ENCODE assay signal across 27 cellular contexts in genomic region chr3:168802761-168803160, GRCh38.
DNase-seq lines count a peak whose midpoint lies in the region; ATAC-seq, FAIRE-seq and TF ChIP-seq lines count a peak whose summit lies in the region.
"Had no signal": no experiment of that assay in that cellular context is flagged by ENCODE, and none has a peak within 500 bp of the region (broad histone marks: within the 10 kb centered on the region; RNA-seq: fewer than 3 reads in every experiment).

No MANE protein-coding gene starts in this region.

- peak overlapping the region; percentile 3 for H3K4me3 Mint-ChIP-seq in neural progenitor cell
- H3K4me3 Mint-ChIP-seq: CD4-positive, alpha-beta T cell had no signal

- ATAC-seq in IMR-90 (ENCODE audit: low read depth) = no peak
- ATAC-seq: HCT116, HepG2 had no signal

- H3K18ac ChIP-seq in IMR-90 (ENCODE audit: low read depth, low read length) = peak overlapping the region; percentile 86; the same call in 1 of the 2 replicates

- no peaks in the 10 kb centered on the region for H3K36me3 Mint-ChIP-seq in neural progenitor cell

- H3K4me2 ChIP-seq in GM23248 (ENCODE audit: unreplicated experiment) (peak overlapping the region; percentile 38), IMR-90 (ENCODE audit: low read depth, low read length) (no peak overlapping the region), neural progenitor cell (no peak overlapping the region)
- H3K4me2 ChIP-seq: BLaER1, SK-N-SH had no signal

- H3K4me1 ChIP-seq in GM23248 (ENCODE audit: insufficient read depth) (peaks cover 34% of the 10 kb centered on the region), IMR-90 (ENCODE audit: control insufficient read depth, insufficient read depth, low read length) (peaks cover 13% of the 10 kb centered on the region), neural progenitor cell (peaks cover 13% of the 10 kb centered on the region)
- H3K4me1 ChIP-seq: BLaER1 had no signal

- POLR2A ChIA-PET in IMR-90 (lab: Charles Lee; ENCODE audit: unreplicated experiment) = no interaction called here

- CTCF ChIA-PET in IMR-90 (lab: Yijun Ruan, JAX) = interaction anchor here (0.8 kb wide), 1 partner anchor 62 kb away, joined by 3 read pairs; no protein-coding TSS in a partner anchor

- no peaks in the 10 kb centered on the region for H3K9me3 ChIP-seq in GM23248 (ENCODE audit: low read depth)
- H3K9me3 ChIP-seq in IMR-90 (ENCODE audit: control insufficient read depth, insufficient read depth, low read length) = no peaks in the 10 kb centered on the region
- H3K9me3 ChIP-seq in neural progenitor cell (ENCODE audit: low read depth) = no peaks in the 10 kb centered on the region
- H3K9me3 ChIP-seq: BLaER1, SK-N-SH had no signal

- BruUV-seq in IMR-90 (replicated peaks; lab: Mats Ljungman, UMichigan) = no TSS peak

- H2BK5ac ChIP-seq in IMR-90 (ENCODE audit: low read depth, low read length, poor library complexity, severe bottlenecking) = peak overlapping the region; percentile 68

- peak overlapping the region; percentile 76; the same call in 2 of the 3 replicates for H2BK15ac ChIP-seq in IMR-90 (ENCODE audit: low read depth, low read length)

- peak overlapping the region; percentile 95; the same call in 1 of the 2 replicates for H2AK5ac ChIP-seq in IMR-90 (ENCODE audit: low read depth, low read length)

- no peak overlapping the region for H3K4me3 ChIP-seq in GM23248
- H3K4me3 ChIP-seq in IMR-90 (ENCODE audit: insufficient read depth, low read depth, low read length) = no peak overlapping the region
- no peak overlapping the region for H3K4me3 ChIP-seq in brain microvascular endothelial cell (ENCODE audit: low read depth, low read length)
- H3K4me3 ChIP-seq in neural progenitor cell = no peak overlapping the region
- H3K4me3 ChIP-seq: BLaER1 had no signal

- H3K27me3 ChIP-seq in GM23248 (replicated peaks; ENCODE audit: insufficient read depth) = no peaks in the 10 kb centered on the region
- H3K27me3 ChIP-seq in IMR-90 (ENCODE audit: control insufficient read depth, insufficient read depth, low read length) = no peaks in the 10 kb centered on the region
- no peaks in the 10 kb centered on the region for H3K27me3 ChIP-seq in brain microvascular endothelial cell (replicated peaks)
- no peaks in the 10 kb centered on the region for H3K27me3 ChIP-seq in neural progenitor cell
- H3K27me3 ChIP-seq: BLaER1 had no signal

- peak overlapping the region; percentile 44 for H3K27ac ChIP-seq in GM23248
- H3K27ac ChIP-seq in IMR-90 (ENCODE audit: insufficient read depth, low read length) = no peak overlapping the region
- H3K27ac ChIP-seq in brain microvascular endothelial cell = peak overlapping the region; percentile 25
- H3K27ac ChIP-seq in neural progenitor cell = no peak overlapping the region
- H3K27ac ChIP-seq: BLaER1, HL-60, RWPE1 had no signal

- peak overlapping the region; percentile 84 for H3K4ac ChIP-seq in IMR-90 (ENCODE audit: low read depth, low read length)

- no peak overlapping the region for H3K9ac ChIP-seq in GM23248
- no peak overlapping the region for H3K9ac ChIP-seq in IMR-90 (ENCODE audit: low read depth, low read length)
- no peak overlapping the region for H3K9ac ChIP-seq in neural progenitor cell
- H3K9ac ChIP-seq: BLaER1, SK-N-SH had no signal

- H2BK120ac ChIP-seq in IMR-90 (ENCODE audit: low read depth, low read length) = peak overlapping the region; percentile 95

- dilution Hi-C loops in IMR-90 (cut with HindIII; ENCODE audit: low sequenced_read_pairs, unreplicated experiment) = no loop called here

- H2AK9ac ChIP-seq in IMR-90 (replicated peaks; ENCODE audit: low read depth, low read length, poor library complexity) = no peak overlapping the region

- peak overlapping the region; percentile 77; the same call in 1 of the 2 replicates for H4K91ac ChIP-seq in IMR-90 (ENCODE audit: insufficient read depth, low read depth, low read length)

- no peak for FAIRE-seq in D721Med (lab: Jason Lieb, UNC)
- FAIRE-seq: GM18507, HepG2 had no signal

- peak overlapping the region; percentile 48 for H3K27ac Mint-ChIP-seq in neural progenitor cell
- H3K27ac Mint-ChIP-seq: CD4-positive, alpha-beta T cell had no signal

- H3K9me3 Mint-ChIP-seq in neural progenitor cell = no peaks in the 10 kb centered on the region
- H3K9me3 Mint-ChIP-seq: CD4-positive, alpha-beta T cell had no signal

- H3K36me3 ChIP-seq in GM23248 (ENCODE audit: low read depth) (no peaks in the 10 kb centered on the region), IMR-90 (ENCODE audit: control insufficient read depth, insufficient read depth, low read length) (no peaks in the 10 kb centered on the region), brain microvascular endothelial cell (replicated peaks) (no peaks in the 10 kb centered on the region), neural progenitor cell (no peaks in the 10 kb centered on the region)
- H3K36me3 ChIP-seq: BLaER1 had no signal

- 0 out of 2 replicates have a peak overlapping the region, but pooled peaks have one; percentile 33 for H2AFZ ChIP-seq in GM23248
- H2AFZ ChIP-seq in IMR-90 (replicated peaks; ENCODE audit: low read length, poor library complexity) = no peak overlapping the region
- H2AFZ ChIP-seq in neural progenitor cell (replicated peaks) = no peak overlapping the region

- intact Hi-C loops in IMR-90 (cut with micrococcal nuclease) = no loop called here

- peaks cover 18% of the 10 kb centered on the region; the same call in 1 of the 2 replicates for H3F3A ChIP-seq in GM23248 (ENCODE audit: insufficient read depth)
- peaks cover 6% of the 10 kb centered on the region for H3F3A ChIP-seq in neural progenitor cell (ENCODE audit: low read depth)

- peaks cover 51% of the 10 kb centered on the region for H3K4me1 Mint-ChIP-seq in neural progenitor cell

- H4K5ac ChIP-seq in IMR-90 (ENCODE audit: low read depth, low read length) = peak overlapping the region; percentile 77; the same call in 1 of the 2 replicates

- H3K79me1 ChIP-seq in IMR-90 (ENCODE audit: low read depth in 1 of 2, low read length in 2 of 2) = no peaks in the 10 kb centered on the region

- no peak for TF ChIP-seq POLR2A in IMR-90 (IDR thresholded peaks at IDR 0.05; ENCODE audit: low read depth, low read length)

- peaks cover 8% of the 10 kb centered on the region for H3K9me1 ChIP-seq in IMR-90 (ENCODE audit: insufficient read depth, low read length)

- no peak for TF ChIP-seq RAD21 in IMR-90 (IDR thresholded peaks at IDR 0.05; ENCODE audit: low read length)

- H4K20me1 ChIP-seq in GM23248 (ENCODE audit: insufficient read depth) (no peaks in the 10 kb centered on the region), IMR-90 (ENCODE audit: insufficient read depth, low read length) (no peaks in the 10 kb centered on the region), neural progenitor cell (ENCODE audit: low read depth) (no peaks in the 10 kb centered on the region)
- H4K20me1 ChIP-seq: BLaER1 had no signal

- H3K79me2 ChIP-seq in GM23248 (ENCODE audit: insufficient read depth) (no peaks in the 10 kb centered on the region), neural progenitor cell (ENCODE audit: low read depth) (no peaks in the 10 kb centered on the region)

- H3K9me2 ChIP-seq in GM23248 (ENCODE audit: insufficient read depth) = no peaks in the 10 kb centered on the region
- H3K9me2 ChIP-seq: SK-N-SH had no signal

- peak overlapping the region; percentile 44; the same call in 1 of the 2 replicates for H3K14ac ChIP-seq in IMR-90 (replicated peaks; ENCODE audit: low read depth, low read length)

- DNase-seq in GM23248 (no peak), IMR-90 (no peak), brain microvascular endothelial cell (no peak), neural progenitor cell (ENCODE audit: low spot score) (no peak), cerebellum (ENCODE audit: low spot score) (no peak), T-helper 1 cell (no peak), D721Med (ENCODE audit: insufficient read length, low spot score) (no peak)
- DNase-seq: ACHN; CD4-positive, alpha-beta T cell; DMS53; GDM1; KBM-7; MM.1S; NCI-H1092; NCI-H1694; NCI-H2081 treated with DMSO at 0.1 percent for 48 hours; NCI-H446 treated with DMSO at 0.1 percent for 48 hours; NCI-H526 treated with DMSO at 0.1 percent for 48 hours; NK-92 treated with Interleukin-12 subunit alpha and Interleukin-12 subunit beta, amount 100 ng/mL, for 24 hours; SHP77 treated with DMSO at 0.1 percent for 48 hours; SK-N-SH had no signal

- peak overlapping the region in 1 of 2 experiments; percentile 54; a peak in 2 of 4 replicates for H4K8ac ChIP-seq in IMR-90 (ENCODE audit: low read depth in 2 of 2, low read length in 2 of 2)

- in situ Hi-C loops in GM23248 (cut with MboI) (no loop called here), IMR-90 (cut with MboI; ENCODE audit: low sequenced_read_pairs) (no loop called here), brain microvascular endothelial cell (cut with HindIII; ENCODE audit: low pct_ligation_motif_present, low sequenced_read_pairs) (no loop called here)

- 50 to 60% methylated on average over 4 of the region's 4 CpGs for WGBS in GM23248 (ENCODE audit: low coverage in 1 of 2, low lambda C conversion rate in 2 of 2, missing lambda C conversion rate in 2 of 2), 2 experiments
- 100% methylated on average over 1 of the region's 4 CpGs; no CpG with 5 or more reads in 1 of the 2 experiments for WGBS in IMR-90 (ENCODE audit: extremely low coverage in 2 of 2, insufficient read length in 1 of 2), 2 experiments

- no peak for TF ChIP-seq CTCF in IMR-90 (conservative IDR thresholded peaks at IDR 0.05; ENCODE audit: low read depth, low read length)
- no peak for TF ChIP-seq CTCF in brain microvascular endothelial cell (IDR thresholded peaks at IDR 0.05; ENCODE audit: low read depth, low read length, missing control alignments)
- no peak for TF ChIP-seq CTCF in neural progenitor cell (IDR thresholded peaks at IDR 0.05)
- no peak for TF ChIP-seq CTCF in D721Med (IDR thresholded peaks at IDR 0.05; ENCODE audit: insufficient read depth, missing control alignments)

- H3K23ac ChIP-seq in IMR-90 (ENCODE audit: low read depth, low read length) = 0 out of 2 replicates have a peak overlapping the region, but pooled peaks have one; percentile 21

- H3K27me3 Mint-ChIP-seq in neural progenitor cell (ENCODE audit: insufficient read depth, low read depth) = no peaks in the 10 kb centered on the region
- H3K27me3 Mint-ChIP-seq: CD4-positive, alpha-beta T cell had no signal

- peak overlapping the region; percentile 98 for H2BK20ac ChIP-seq in IMR-90 (ENCODE audit: low read depth, low read length)

- H3K56ac ChIP-seq in IMR-90 (ENCODE audit: extremely low read depth, insufficient read depth, low read length) = no peak overlapping the region

TF ChIP-seq in IMR-90, 13 proteins besides CTCF, POLR2A, EP300 and RAD21 (continues in another document):
- TF ChIP-seq NFE2L2 (IDR thresholded peaks at IDR 0.05; ENCODE audit: low read depth, low read length) = no peak
- no peak for TF ChIP-seq ELK1 (IDR thresholded peaks at IDR 0.05; ENCODE audit: borderline replicate concordance, low read depth, low read length)

Comparison
In these comparisons a context has a peak if more than half of its experiments do, and no peak if none do; other contexts are left out.
1. H3K27ac ChIP-seq: peak in GM23248 (single experiment) and brain microvascular endothelial cell (single experiment); none in IMR-90 (single experiment) and neural progenitor cell (single experiment).